In the genomic region with DNA sequence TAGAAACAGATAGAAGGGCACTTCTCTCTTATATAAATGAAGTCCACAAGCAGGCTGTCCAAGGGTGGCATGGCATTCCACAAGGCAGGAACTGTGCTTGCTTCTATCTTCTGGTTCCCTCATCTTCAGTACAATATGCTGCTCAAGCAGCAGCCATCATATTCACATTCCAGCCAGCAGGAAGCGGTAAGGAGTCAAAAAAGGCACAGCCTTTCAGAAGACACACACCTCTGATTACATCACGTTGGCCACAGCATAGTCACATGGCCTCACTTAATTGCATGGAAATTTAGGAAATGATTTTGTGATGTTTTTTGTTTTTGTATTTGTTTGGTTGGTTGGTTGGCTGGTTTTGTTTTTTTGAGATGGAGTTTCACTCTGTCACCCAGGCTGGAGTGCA, we compare ENCODE assay signal across 7 cellular contexts. TPM values are rescaled to one million over a fixed set of nuclear protein-coding genes. Genes with fewer than 3 reads are reported as not detected.
DNase-seq lines count a peak whose midpoint lies in the region; ATAC-seq and TF ChIP-seq lines count a peak whose summit lies in the region.
"Had no signal": no experiment of that assay in that cellular context is flagged by ENCODE, and none has a peak within 500 bp of the region (broad histone marks: within the 10 kb centered on the region; RNA-seq: fewer than 3 reads in every experiment).

No MANE protein-coding gene starts in this region.

- no peaks in the 10 kb centered on the region for H3K4me1 ChIP-seq in KMS-11 (ENCODE audit: low read depth, poor library complexity, severe bottlenecking)

- H3K4me2 ChIP-seq in KMS-11, result no peak overlapping the region

- H3K9ac ChIP-seq in KMS-11, result no peak overlapping the region

- no peaks in the 10 kb centered on the region for H3K9me3 ChIP-seq in AG04450 (ENCODE audit: control insufficient read depth, insufficient read depth, low read length)

- H2AFZ ChIP-seq in KMS-11 (ENCODE audit: low read depth), result no peak overlapping the region

- peak; percentile 62 for TF ChIP-seq CTCF in AG04450 (IDR thresholded peaks at IDR 0.05; ENCODE audit: low read depth, low read length)
- peak; percentile 26; the same call in 1 of the 2 replicates for TF ChIP-seq CTCF in KMS-11 (conservative IDR thresholded peaks at IDR 0.05; ENCODE audit: low read depth, low read length)
- peak; percentile 63 for TF ChIP-seq CTCF in epithelial cell of proximal tubule (conservative IDR thresholded peaks at IDR 0.05; ENCODE audit: low read depth, low read length)

- H3K27ac ChIP-seq in AG04450 (ENCODE audit: low read depth, low read length) (no peak overlapping the region), KMS-11 (no peak overlapping the region)

- H3K4me3 ChIP-seq in AG04450 (ENCODE audit: low read depth, low read length) (no peak overlapping the region), KMS-11 (IDR thresholded peaks at IDR 0.05; ENCODE audit: insufficient read depth, low read depth, low read length) (no peak overlapping the region), epithelial cell of proximal tubule (ENCODE audit: low read depth, low read length) (no peak overlapping the region)

- H3K27me3 ChIP-seq in AG04450 (ENCODE audit: control insufficient read depth, insufficient read depth, low read length) (peaks cover 10% of the 10 kb centered on the region), KMS-11 (ENCODE audit: insufficient read depth, low read depth) (no peaks in the 10 kb centered on the region)

- CTCF ChIA-PET in AG04450 (lab: Charles Lee), result interaction anchor here (0.7 to 1.2 kb wide), 2 partner anchors 9 to 328 kb away, joined by 3 to 10 read pairs; no protein-coding TSS in a partner anchor

- no peaks in the 10 kb centered on the region for H4K20me1 ChIP-seq in KMS-11 (ENCODE audit: insufficient read depth)

- H3K79me2 ChIP-seq in KMS-11 (ENCODE audit: insufficient read depth, low read depth), result no peaks in the 10 kb centered on the region

- POLR2A ChIA-PET in AG04450 (lab: Yijun Ruan, JAX), result no interaction called here

- no peaks in the 10 kb centered on the region for H3K36me3 ChIP-seq in KMS-11 (ENCODE audit: insufficient read depth)

- ATAC-seq in GM18519 (IDR thresholded peaks at IDR 0.05; ENCODE audit: low FRiP score, unreplicated experiment) (no peak), GM18867 (IDR thresholded peaks at IDR 0.05; ENCODE audit: unreplicated experiment) (no peak), HG03139 (IDR thresholded peaks at IDR 0.05; ENCODE audit: unreplicated experiment) (no peak)

- DNase-seq in AG04450 (ENCODE audit: low read depth, low spot score) (no peak), epithelial cell of proximal tubule (ENCODE audit: low read depth) (no peak)

RNA-seq across cellular contexts. Expression of gene REM1, which starts 19.0 kb away (rescaled TPM):
- polyA plus RNA-seq in AG04450 (2011; rRNA removed), result not detected in 2 replicates
- polyA minus RNA-seq in AG04450 (2011; rRNA and poly(A)+ RNA removed), result not detected in 2 replicates
- total RNA-seq in epithelial cell of proximal tubule, result not detected in 2 replicates
- total RNA-seq: activated CD8-positive, alpha-beta memory T cell treated with anti-CD3 and anti-CD28 coated beads for 36 hours had no signal

RNA-seq across cellular contexts. Expression of gene DEFB124, which starts 19.2 kb away (rescaled TPM):
- not detected in 2 replicates for polyA plus RNA-seq in AG04450 (2011; rRNA removed)
- not detected in 2 replicates for polyA minus RNA-seq in AG04450 (2011; rRNA and poly(A)+ RNA removed)
- not detected in 2 replicates for total RNA-seq in epithelial cell of proximal tubule
- total RNA-seq: activated CD8-positive, alpha-beta memory T cell treated with anti-CD3 and anti-CD28 coated beads for 36 hours had no signal

RNA-seq across cellular contexts. Expression of gene HM13, which starts 20.1 kb away (rescaled TPM):
- polyA plus RNA-seq in AG04450 (2011; rRNA removed), result 167 and 203 TPM in 2 replicates
- polyA minus RNA-seq in AG04450 (2011; rRNA and poly(A)+ RNA removed), result 155 and 196 TPM in 2 replicates
- 61.1 and 104 TPM in 2 replicates for total RNA-seq in epithelial cell of proximal tubule

RNA-seq across cellular contexts. Expression of gene DEFB123, which starts 53.7 kb away (rescaled TPM):
- not detected in 2 replicates for polyA plus RNA-seq in AG04450 (2011; rRNA removed)
- polyA minus RNA-seq in AG04450 (2011; rRNA and poly(A)+ RNA removed), result not detected in 2 replicates
- not detected in 2 replicates for total RNA-seq in epithelial cell of proximal tubule
- total RNA-seq: activated CD8-positive, alpha-beta memory T cell treated with anti-CD3 and anti-CD28 coated beads for 36 hours had no signal
